Comparison of ENCODE assay signal across 2 cellular contexts in the genomic region with DNA sequence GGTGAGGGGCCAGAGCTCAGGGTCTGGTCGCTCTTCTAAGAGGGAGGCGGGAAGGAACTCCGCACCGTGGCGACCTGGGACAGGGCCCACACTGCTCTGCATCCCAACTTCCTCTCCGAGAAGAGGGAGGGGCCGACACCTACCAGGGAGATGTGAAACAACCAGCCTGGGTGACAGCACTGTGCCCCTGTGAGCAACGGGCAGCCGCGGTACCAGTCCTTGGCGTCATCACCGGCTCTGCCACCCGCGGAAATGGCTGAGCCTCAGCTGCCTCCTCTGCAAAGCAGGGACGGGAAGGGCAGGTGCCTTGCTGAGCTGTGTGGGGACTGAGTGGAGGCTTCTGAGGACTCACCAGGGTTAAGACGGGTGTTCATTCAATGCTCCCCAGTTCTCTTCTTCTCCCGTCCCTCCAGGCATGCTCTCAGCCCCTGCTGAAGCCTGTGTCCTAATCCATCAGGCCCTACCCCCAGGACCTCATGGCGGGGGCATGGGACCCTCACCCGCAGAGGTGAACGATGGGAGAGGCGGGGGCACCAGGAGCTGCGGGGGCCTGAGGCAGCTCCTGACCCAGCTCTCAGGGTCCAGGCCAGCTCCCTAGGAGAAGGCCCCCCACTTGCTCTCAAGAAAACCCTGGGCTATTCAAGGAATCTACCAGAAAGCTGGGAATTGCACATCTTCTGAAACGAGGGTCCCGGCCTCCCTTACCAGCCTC.
TF ChIP-seq lines count a peak whose summit lies in the region.

No MANE protein-coding gene starts in this region.

TF ChIP-seq in SK-N-SH, 30 proteins besides CTCF, POLR2A, EP300 and RAD21:
- no peak for TF ChIP-seq RXRA (IDR thresholded peaks at IDR 0.05; ENCODE audit: borderline replicate concordance, low read depth)
- no peak for TF ChIP-seq ELF1 (IDR thresholded peaks at IDR 0.05)
- no peak for TF ChIP-seq FOXJ3 (CRISPR knock-in tag; IDR thresholded peaks at IDR 0.05)
- no peak for TF ChIP-seq MEF2A (IDR thresholded peaks at IDR 0.05; ENCODE audit: borderline replicate concordance, low read depth)
- TF ChIP-seq GABPA (IDR thresholded peaks at IDR 0.05; ENCODE audit: low read depth) = no peak
- TF ChIP-seq, protein P1, sequence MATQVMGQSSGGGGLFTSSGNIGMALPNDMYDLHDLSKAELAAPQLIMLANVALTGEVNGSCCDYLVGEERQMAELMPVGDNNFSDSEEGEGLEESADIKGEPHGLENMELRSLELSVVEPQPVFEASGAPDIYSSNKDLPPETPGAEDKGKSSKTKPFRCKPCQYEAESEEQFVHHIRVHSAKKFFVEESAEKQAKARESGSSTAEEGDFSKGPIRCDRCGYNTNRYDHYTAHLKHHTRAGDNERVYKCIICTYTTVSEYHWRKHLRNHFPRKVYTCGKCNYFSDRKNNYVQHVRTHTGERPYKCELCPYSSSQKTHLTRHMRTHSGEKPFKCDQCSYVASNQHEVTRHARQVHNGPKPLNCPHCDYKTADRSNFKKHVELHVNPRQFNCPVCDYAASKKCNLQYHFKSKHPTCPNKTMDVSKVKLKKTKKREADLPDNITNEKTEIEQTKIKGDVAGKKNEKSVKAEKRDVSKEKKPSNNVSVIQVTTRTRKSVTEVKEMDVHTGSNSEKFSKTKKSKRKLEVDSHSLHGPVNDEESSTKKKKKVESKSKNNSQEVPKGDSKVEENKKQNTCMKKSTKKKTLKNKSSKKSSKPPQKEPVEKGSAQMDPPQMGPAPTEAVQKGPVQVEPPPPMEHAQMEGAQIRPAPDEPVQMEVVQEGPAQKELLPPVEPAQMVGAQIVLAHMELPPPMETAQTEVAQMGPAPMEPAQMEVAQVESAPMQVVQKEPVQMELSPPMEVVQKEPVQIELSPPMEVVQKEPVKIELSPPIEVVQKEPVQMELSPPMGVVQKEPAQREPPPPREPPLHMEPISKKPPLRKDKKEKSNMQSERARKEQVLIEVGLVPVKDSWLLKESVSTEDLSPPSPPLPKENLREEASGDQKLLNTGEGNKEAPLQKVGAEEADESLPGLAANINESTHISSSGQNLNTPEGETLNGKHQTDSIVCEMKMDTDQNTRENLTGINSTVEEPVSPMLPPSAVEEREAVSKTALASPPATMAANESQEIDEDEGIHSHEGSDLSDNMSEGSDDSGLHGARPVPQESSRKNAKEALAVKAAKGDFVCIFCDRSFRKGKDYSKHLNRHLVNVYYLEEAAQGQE (IDR thresholded peaks at IDR 0.05; ENCODE audit: low read depth, low read length) = no peak
- TF ChIP-seq FOXM1 (IDR thresholded peaks at IDR 0.05; ENCODE audit: low read depth) = no peak
- TF ChIP-seq TAF1 (IDR thresholded peaks at IDR 0.05; ENCODE audit: borderline replicate concordance, low read depth, low read length) = no peak
- no peak for TF ChIP-seq RCOR1 (IDR thresholded peaks at IDR 0.05; ENCODE audit: low read length)
- TF ChIP-seq, protein P2, sequence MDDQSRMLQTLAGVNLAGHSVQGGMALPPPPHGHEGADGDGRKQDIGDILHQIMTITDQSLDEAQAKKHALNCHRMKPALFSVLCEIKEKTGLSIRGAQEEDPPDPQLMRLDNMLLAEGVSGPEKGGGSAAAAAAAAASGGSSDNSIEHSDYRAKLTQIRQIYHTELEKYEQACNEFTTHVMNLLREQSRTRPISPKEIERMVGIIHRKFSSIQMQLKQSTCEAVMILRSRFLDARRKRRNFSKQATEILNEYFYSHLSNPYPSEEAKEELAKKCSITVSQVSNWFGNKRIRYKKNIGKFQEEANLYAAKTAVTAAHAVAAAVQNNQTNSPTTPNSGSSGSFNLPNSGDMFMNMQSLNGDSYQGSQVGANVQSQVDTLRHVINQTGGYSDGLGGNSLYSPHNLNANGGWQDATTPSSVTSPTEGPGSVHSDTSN (IDR thresholded peaks at IDR 0.05) = no peak
- TF ChIP-seq, protein P3, sequence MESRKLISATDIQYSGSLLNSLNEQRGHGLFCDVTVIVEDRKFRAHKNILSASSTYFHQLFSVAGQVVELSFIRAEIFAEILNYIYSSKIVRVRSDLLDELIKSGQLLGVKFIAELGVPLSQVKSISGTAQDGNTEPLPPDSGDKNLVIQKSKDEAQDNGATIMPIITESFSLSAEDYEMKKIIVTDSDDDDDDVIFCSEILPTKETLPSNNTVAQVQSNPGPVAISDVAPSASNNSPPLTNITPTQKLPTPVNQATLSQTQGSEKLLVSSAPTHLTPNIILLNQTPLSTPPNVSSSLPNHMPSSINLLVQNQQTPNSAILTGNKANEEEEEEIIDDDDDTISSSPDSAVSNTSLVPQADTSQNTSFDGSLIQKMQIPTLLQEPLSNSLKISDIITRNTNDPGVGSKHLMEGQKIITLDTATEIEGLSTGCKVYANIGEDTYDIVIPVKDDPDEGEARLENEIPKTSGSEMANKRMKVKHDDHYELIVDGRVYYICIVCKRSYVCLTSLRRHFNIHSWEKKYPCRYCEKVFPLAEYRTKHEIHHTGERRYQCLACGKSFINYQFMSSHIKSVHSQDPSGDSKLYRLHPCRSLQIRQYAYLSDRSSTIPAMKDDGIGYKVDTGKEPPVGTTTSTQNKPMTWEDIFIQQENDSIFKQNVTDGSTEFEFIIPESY (IDR thresholded peaks at IDR 0.05; ENCODE audit: borderline replicate concordance, low read depth) = no peak
- TF ChIP-seq NRF1 (IDR thresholded peaks at IDR 0.05; ENCODE audit: low read depth, low read length) = no peak
- TF ChIP-seq IRF3 (IDR thresholded peaks at IDR 0.05; ENCODE audit: low read depth, low read length) = no peak
- TF ChIP-seq SMC3 (IDR thresholded peaks at IDR 0.05; ENCODE audit: low read depth, low read length) = no peak
- TF ChIP-seq, protein P4, sequence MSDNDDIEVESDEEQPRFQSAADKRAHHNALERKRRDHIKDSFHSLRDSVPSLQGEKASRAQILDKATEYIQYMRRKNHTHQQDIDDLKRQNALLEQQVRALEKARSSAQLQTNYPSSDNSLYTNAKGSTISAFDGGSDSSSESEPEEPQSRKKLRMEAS (IDR thresholded peaks at IDR 0.05; ENCODE audit: low read depth) = no peak
- TF ChIP-seq NFIC (IDR thresholded peaks at IDR 0.05; ENCODE audit: borderline replicate concordance) = no peak
- no peak for TF ChIP-seq USF1 (IDR thresholded peaks at IDR 0.05; ENCODE audit: borderline replicate concordance, low read depth)
- no peak for TF ChIP-seq SIN3A (IDR thresholded peaks at IDR 0.05; ENCODE audit: borderline replicate concordance, low read depth, low read length)
- no peak for TF ChIP-seq POLR2AphosphoS5 (IDR thresholded peaks at IDR 0.05; ENCODE audit: low read depth, low read length)
- TF ChIP-seq GATA2 (CRISPR knock-in tag; IDR thresholded peaks at IDR 0.05) = no peak

TF ChIP-seq in SK-N-SH treated with all-trans-retinoic acid at 6 μM for 48 hours, 23 proteins besides CTCF, POLR2A, EP300 and RAD21 (continued from another document):
- TF ChIP-seq ZFP30 (CRISPR knock-in tag; IDR thresholded peaks at IDR 0.05) (no peak), GLIS3 (CRISPR knock-in tag; IDR thresholded peaks at IDR 0.05) (no peak), CSDC2 (CRISPR knock-in tag; IDR thresholded peaks at IDR 0.05) (no peak), ZNF8 (CRISPR knock-in tag; IDR thresholded peaks at IDR 0.05) (no peak), TCF4 (CRISPR knock-in tag; IDR thresholded peaks at IDR 0.05; ENCODE audit: borderline replicate concordance) (no peak), RARB (CRISPR knock-in tag; IDR thresholded peaks at IDR 0.05) (no peak), PPARA (CRISPR knock-in tag; IDR thresholded peaks at IDR 0.05; ENCODE audit: borderline replicate concordance) (no peak), ZFP3 (CRISPR knock-in tag; IDR thresholded peaks at IDR 0.05) (no peak), ZNF565 (CRISPR knock-in tag; conservative IDR thresholded peaks at IDR 0.05; ENCODE audit: low read depth) (no peak), BACH2 (CRISPR knock-in tag; IDR thresholded peaks at IDR 0.05; ENCODE audit: borderline replicate concordance) (no peak), SNAI2 (CRISPR knock-in tag; IDR thresholded peaks at IDR 0.05) (no peak), TOX (CRISPR knock-in tag; IDR thresholded peaks at IDR 0.05; ENCODE audit: borderline replicate concordance) (no peak), ISL1 (CRISPR knock-in tag; IDR thresholded peaks at IDR 0.05) (no peak), CSRNP3 (CRISPR knock-in tag; IDR thresholded peaks at IDR 0.05) (no peak)
- TF ChIP-seq, protein P5, sequence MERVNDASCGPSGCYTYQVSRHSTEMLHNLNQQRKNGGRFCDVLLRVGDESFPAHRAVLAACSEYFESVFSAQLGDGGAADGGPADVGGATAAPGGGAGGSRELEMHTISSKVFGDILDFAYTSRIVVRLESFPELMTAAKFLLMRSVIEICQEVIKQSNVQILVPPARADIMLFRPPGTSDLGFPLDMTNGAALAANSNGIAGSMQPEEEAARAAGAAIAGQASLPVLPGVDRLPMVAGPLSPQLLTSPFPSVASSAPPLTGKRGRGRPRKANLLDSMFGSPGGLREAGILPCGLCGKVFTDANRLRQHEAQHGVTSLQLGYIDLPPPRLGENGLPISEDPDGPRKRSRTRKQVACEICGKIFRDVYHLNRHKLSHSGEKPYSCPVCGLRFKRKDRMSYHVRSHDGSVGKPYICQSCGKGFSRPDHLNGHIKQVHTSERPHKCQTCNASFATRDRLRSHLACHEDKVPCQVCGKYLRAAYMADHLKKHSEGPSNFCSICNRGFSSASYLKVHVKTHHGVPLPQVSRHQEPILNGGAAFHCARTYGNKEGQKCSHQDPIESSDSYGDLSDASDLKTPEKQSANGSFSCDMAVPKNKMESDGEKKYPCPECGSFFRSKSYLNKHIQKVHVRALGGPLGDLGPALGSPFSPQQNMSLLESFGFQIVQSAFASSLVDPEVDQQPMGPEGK (CRISPR knock-in tag; IDR thresholded peaks at IDR 0.05; ENCODE audit: borderline replicate concordance) = no peak
TF ChIP-seq in SK-N-SH treated with all-trans-retinoic acid at 6 μM for 48 hours: peak in this region for 0.
